ENCODE assay signal across 1 cellular context in genomic region chr14:63297387-63297786, GRCh38.
TF ChIP-seq lines count a peak whose summit lies in the region.

No MANE protein-coding gene starts in this region.

TF ChIP-seq in WTC11, 78 proteins besides CTCF, POLR2A, EP300 and RAD21 (continued from another document):
- TF ChIP-seq AFF4 (CRISPR knock-in tag; IDR thresholded peaks at IDR 0.05; ENCODE audit: borderline replicate concordance) (no peak), MLX (CRISPR knock-in tag; IDR thresholded peaks at IDR 0.05) (no peak), ATF1 (CRISPR knock-in tag; IDR thresholded peaks at IDR 0.05) (no peak), E2F1 (CRISPR knock-in tag; IDR thresholded peaks at IDR 0.05) (no peak)
